In the genomic region with DNA sequence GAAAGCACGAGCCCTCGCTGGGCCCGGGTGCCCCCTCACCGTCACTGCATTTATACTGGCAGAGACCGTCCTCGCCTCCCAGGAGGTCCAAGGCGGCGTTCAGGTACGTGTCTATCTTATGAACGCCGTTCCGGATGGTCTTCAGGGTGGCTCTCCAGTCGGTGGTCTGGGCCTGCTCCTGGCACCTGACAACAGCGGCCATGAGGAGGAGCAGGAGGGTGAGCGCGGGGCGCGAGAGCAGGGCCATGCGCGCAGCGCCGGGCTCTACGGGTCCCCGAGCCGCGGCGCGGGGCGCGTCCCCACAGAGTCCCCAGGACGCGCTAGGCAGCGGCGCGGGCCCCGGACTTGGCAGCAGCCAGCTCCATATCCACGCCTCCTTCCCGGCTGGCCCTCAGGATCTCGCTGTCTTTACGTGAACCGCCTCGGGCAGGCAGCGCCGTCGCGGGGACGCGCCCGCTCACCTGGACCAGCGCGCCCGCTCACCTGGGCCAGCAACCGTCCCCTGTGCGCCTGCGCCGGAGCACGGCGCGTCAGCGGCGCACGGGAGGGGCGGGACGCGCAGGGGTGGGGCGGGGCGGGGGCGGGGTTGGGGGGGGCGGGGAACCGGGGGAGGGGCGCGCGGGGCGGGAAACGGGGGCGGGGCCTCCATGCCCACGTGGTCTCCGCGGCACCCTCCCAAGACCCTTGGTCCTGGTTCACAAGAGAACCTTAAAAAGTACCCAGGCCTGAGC, we compare ENCODE assay signal across 1 cellular context.
TF ChIP-seq lines count a peak whose summit lies in the region.

A gene (minus strand): TSS at position 508 of the 731 bp plus-strand sequence. CDS start 261 bp downstream, at position 247.

TF ChIP-seq in HepG2, 621 proteins besides CTCF, POLR2A, EP300 and RAD21 (continued from another document and continues in another):
- TF ChIP-seq NONO (IDR thresholded peaks at IDR 0.05) (no peak), NONO (CRISPR knock-in tag; conservative IDR thresholded peaks at IDR 0.05) (peak; percentile 86), REL (CRISPR knock-in tag; conservative IDR thresholded peaks at IDR 0.05) (no peak; the same call in 1 of the 2 replicates), SP2 (CRISPR knock-in tag; IDR thresholded peaks at IDR 0.05) (no peak), RFXANK (CRISPR knock-in tag; IDR thresholded peaks at IDR 0.05) (no peak), AGO1 (IDR thresholded peaks at IDR 0.05; ENCODE audit: low read depth, low read length, poor library complexity, severe bottlenecking) (peak; percentile 84), MAFK (conservative IDR thresholded peaks at IDR 0.05 in 1 of 2, IDR thresholded peaks at IDR 0.05 in 1 of 2; ENCODE audit: low read length in 2 of 2) (no peak), POLR2AphosphoS2 (IDR thresholded peaks at IDR 0.05; ENCODE audit: low read depth, low read length) (no peak), ZSCAN29 (CRISPR knock-in tag; conservative IDR thresholded peaks at IDR 0.05) (no peak), NR3C1 (CRISPR knock-in tag; IDR thresholded peaks at IDR 0.05) (no peak), ZNF577 (CRISPR knock-in tag; IDR thresholded peaks at IDR 0.05; ENCODE audit: borderline replicate concordance, low read depth) (no peak), ZFP62 (CRISPR knock-in tag; IDR thresholded peaks at IDR 0.05) (no peak), ARNT (IDR thresholded peaks at IDR 0.05) (no peak), XBP1 (CRISPR knock-in tag; IDR thresholded peaks at IDR 0.05) (no peak), HMGA1 (CRISPR knock-in tag; conservative IDR thresholded peaks at IDR 0.05) (no peak), CREB1 (IDR thresholded peaks at IDR 0.05) (no peak), CREB1 (CRISPR knock-in tag; IDR thresholded peaks at IDR 0.05) (no peak), NCOA5 (CRISPR knock-in tag; IDR thresholded peaks at IDR 0.05) (no peak), ZNF34 (CRISPR knock-in tag; IDR thresholded peaks at IDR 0.05; ENCODE audit: borderline replicate concordance) (0 out of 2 replicates have a peak, but pooled peaks have one; percentile 25), ZFP41 (CRISPR knock-in tag; IDR thresholded peaks at IDR 0.05; ENCODE audit: borderline replicate concordance) (no peak), NR2C2 (CRISPR knock-in tag; IDR thresholded peaks at IDR 0.05; ENCODE audit: borderline replicate concordance) (no peak), RBM39 (IDR thresholded peaks at IDR 0.05; ENCODE audit: low read depth, low read length, poor library complexity, severe bottlenecking) (no peak), DNMT3B (CRISPR knock-in tag; conservative IDR thresholded peaks at IDR 0.05) (no peak), ZNF468 (CRISPR knock-in tag; IDR thresholded peaks at IDR 0.05) (0 out of 2 replicates have a peak, but pooled peaks have one; percentile 67), HDAC2 (CRISPR knock-in tag; IDR thresholded peaks at IDR 0.05) (peak; percentile 24; the same call in 1 of the 2 replicates), FOXK2 (IDR thresholded peaks at IDR 0.05) (no peak), GABPB1 (CRISPR knock-in tag; IDR thresholded peaks at IDR 0.05) (peak; percentile 56; the same call in 1 of the 2 replicates), ZNF101 (CRISPR knock-in tag; IDR thresholded peaks at IDR 0.05; ENCODE audit: borderline replicate concordance, low read depth) (no peak), SOX5 (CRISPR knock-in tag; IDR thresholded peaks at IDR 0.05; ENCODE audit: borderline replicate concordance) (no peak), KDM2A (CRISPR knock-in tag; IDR thresholded peaks at IDR 0.05; ENCODE audit: borderline replicate concordance, low read depth) (peak; percentile 99), LCORL (IDR thresholded peaks at IDR 0.05) (no peak), LCORL (CRISPR knock-in tag; IDR thresholded peaks at IDR 0.05) (no peak), DMAP1 (CRISPR knock-in tag; IDR thresholded peaks at IDR 0.05) (peak; percentile 61; the same call in 1 of the 2 replicates), ZNF329 (CRISPR knock-in tag; IDR thresholded peaks at IDR 0.05; ENCODE audit: low read depth) (no peak), ZNF567 (CRISPR knock-in tag; IDR thresholded peaks at IDR 0.05; ENCODE audit: borderline replicate concordance) (no peak)
- TF ChIP-seq, protein P1, sequence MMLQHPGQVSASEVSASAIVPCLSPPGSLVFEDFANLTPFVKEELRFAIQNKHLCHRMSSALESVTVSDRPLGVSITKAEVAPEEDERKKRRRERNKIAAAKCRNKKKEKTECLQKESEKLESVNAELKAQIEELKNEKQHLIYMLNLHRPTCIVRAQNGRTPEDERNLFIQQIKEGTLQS (CRISPR knock-in tag; IDR thresholded peaks at IDR 0.05) = no peak
- TF ChIP-seq, protein P2, sequence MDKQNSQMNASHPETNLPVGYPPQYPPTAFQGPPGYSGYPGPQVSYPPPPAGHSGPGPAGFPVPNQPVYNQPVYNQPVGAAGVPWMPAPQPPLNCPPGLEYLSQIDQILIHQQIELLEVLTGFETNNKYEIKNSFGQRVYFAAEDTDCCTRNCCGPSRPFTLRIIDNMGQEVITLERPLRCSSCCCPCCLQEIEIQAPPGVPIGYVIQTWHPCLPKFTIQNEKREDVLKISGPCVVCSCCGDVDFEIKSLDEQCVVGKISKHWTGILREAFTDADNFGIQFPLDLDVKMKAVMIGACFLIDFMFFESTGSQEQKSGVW (CRISPR knock-in tag; IDR thresholded peaks at IDR 0.05; ENCODE audit: borderline replicate concordance) = no peak; the same call in 1 of the 2 replicates
- TF ChIP-seq, protein P3, sequence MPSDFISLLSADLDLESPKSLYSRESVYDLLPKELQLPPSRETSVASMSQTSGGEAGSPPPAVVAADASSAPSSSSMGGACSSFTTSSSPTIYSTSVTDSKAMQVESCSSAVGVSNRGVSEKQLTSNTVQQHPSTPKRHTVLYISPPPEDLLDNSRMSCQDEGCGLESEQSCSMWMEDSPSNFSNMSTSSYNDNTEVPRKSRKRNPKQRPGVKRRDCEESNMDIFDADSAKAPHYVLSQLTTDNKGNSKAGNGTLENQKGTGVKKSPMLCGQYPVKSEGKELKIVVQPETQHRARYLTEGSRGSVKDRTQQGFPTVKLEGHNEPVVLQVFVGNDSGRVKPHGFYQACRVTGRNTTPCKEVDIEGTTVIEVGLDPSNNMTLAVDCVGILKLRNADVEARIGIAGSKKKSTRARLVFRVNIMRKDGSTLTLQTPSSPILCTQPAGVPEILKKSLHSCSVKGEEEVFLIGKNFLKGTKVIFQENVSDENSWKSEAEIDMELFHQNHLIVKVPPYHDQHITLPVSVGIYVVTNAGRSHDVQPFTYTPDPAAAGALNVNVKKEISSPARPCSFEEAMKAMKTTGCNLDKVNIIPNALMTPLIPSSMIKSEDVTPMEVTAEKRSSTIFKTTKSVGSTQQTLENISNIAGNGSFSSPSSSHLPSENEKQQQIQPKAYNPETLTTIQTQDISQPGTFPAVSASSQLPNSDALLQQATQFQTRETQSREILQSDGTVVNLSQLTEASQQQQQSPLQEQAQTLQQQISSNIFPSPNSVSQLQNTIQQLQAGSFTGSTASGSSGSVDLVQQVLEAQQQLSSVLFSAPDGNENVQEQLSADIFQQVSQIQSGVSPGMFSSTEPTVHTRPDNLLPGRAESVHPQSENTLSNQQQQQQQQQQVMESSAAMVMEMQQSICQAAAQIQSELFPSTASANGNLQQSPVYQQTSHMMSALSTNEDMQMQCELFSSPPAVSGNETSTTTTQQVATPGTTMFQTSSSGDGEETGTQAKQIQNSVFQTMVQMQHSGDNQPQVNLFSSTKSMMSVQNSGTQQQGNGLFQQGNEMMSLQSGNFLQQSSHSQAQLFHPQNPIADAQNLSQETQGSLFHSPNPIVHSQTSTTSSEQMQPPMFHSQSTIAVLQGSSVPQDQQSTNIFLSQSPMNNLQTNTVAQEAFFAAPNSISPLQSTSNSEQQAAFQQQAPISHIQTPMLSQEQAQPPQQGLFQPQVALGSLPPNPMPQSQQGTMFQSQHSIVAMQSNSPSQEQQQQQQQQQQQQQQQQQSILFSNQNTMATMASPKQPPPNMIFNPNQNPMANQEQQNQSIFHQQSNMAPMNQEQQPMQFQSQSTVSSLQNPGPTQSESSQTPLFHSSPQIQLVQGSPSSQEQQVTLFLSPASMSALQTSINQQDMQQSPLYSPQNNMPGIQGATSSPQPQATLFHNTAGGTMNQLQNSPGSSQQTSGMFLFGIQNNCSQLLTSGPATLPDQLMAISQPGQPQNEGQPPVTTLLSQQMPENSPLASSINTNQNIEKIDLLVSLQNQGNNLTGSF (CRISPR knock-in tag; IDR thresholded peaks at IDR 0.05) = no peak
- TF ChIP-seq, protein P4, sequence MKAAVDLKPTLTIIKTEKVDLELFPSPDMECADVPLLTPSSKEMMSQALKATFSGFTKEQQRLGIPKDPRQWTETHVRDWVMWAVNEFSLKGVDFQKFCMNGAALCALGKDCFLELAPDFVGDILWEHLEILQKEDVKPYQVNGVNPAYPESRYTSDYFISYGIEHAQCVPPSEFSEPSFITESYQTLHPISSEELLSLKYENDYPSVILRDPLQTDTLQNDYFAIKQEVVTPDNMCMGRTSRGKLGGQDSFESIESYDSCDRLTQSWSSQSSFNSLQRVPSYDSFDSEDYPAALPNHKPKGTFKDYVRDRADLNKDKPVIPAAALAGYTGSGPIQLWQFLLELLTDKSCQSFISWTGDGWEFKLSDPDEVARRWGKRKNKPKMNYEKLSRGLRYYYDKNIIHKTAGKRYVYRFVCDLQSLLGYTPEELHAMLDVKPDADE (CRISPR knock-in tag; IDR thresholded peaks at IDR 0.05) = no peak
- TF ChIP-seq, protein P5, sequence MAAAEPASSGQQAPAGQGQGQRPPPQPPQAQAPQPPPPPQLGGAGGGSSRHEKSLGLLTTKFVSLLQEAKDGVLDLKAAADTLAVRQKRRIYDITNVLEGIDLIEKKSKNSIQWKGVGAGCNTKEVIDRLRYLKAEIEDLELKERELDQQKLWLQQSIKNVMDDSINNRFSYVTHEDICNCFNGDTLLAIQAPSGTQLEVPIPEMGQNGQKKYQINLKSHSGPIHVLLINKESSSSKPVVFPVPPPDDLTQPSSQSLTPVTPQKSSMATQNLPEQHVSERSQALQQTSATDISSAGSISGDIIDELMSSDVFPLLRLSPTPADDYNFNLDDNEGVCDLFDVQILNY (CRISPR knock-in tag; conservative IDR thresholded peaks at IDR 0.05) = no peak
- TF ChIP-seq, protein P6, sequence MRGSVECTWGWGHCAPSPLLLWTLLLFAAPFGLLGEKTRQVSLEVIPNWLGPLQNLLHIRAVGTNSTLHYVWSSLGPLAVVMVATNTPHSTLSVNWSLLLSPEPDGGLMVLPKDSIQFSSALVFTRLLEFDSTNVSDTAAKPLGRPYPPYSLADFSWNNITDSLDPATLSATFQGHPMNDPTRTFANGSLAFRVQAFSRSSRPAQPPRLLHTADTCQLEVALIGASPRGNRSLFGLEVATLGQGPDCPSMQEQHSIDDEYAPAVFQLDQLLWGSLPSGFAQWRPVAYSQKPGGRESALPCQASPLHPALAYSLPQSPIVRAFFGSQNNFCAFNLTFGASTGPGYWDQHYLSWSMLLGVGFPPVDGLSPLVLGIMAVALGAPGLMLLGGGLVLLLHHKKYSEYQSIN (CRISPR knock-in tag; IDR thresholded peaks at IDR 0.05; ENCODE audit: borderline replicate concordance) = no peak
- TF ChIP-seq, protein P7, sequence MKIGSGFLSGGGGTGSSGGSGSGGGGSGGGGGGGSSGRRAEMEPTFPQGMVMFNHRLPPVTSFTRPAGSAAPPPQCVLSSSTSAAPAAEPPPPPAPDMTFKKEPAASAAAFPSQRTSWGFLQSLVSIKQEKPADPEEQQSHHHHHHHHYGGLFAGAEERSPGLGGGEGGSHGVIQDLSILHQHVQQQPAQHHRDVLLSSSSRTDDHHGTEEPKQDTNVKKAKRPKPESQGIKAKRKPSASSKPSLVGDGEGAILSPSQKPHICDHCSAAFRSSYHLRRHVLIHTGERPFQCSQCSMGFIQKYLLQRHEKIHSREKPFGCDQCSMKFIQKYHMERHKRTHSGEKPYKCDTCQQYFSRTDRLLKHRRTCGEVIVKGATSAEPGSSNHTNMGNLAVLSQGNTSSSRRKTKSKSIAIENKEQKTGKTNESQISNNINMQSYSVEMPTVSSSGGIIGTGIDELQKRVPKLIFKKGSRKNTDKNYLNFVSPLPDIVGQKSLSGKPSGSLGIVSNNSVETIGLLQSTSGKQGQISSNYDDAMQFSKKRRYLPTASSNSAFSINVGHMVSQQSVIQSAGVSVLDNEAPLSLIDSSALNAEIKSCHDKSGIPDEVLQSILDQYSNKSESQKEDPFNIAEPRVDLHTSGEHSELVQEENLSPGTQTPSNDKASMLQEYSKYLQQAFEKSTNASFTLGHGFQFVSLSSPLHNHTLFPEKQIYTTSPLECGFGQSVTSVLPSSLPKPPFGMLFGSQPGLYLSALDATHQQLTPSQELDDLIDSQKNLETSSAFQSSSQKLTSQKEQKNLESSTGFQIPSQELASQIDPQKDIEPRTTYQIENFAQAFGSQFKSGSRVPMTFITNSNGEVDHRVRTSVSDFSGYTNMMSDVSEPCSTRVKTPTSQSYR (CRISPR knock-in tag; IDR thresholded peaks at IDR 0.05; ENCODE audit: borderline replicate concordance) = no peak; the same call in 1 of the 2 replicates
- TF ChIP-seq, protein P8, sequence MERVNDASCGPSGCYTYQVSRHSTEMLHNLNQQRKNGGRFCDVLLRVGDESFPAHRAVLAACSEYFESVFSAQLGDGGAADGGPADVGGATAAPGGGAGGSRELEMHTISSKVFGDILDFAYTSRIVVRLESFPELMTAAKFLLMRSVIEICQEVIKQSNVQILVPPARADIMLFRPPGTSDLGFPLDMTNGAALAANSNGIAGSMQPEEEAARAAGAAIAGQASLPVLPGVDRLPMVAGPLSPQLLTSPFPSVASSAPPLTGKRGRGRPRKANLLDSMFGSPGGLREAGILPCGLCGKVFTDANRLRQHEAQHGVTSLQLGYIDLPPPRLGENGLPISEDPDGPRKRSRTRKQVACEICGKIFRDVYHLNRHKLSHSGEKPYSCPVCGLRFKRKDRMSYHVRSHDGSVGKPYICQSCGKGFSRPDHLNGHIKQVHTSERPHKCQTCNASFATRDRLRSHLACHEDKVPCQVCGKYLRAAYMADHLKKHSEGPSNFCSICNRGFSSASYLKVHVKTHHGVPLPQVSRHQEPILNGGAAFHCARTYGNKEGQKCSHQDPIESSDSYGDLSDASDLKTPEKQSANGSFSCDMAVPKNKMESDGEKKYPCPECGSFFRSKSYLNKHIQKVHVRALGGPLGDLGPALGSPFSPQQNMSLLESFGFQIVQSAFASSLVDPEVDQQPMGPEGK (CRISPR knock-in tag; IDR thresholded peaks at IDR 0.05) = no peak
- TF ChIP-seq, protein P9, sequence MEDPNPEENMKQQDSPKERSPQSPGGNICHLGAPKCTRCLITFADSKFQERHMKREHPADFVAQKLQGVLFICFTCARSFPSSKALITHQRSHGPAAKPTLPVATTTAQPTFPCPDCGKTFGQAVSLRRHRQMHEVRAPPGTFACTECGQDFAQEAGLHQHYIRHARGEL (CRISPR knock-in tag; IDR thresholded peaks at IDR 0.05) = no peak
- TF ChIP-seq, protein P10, sequence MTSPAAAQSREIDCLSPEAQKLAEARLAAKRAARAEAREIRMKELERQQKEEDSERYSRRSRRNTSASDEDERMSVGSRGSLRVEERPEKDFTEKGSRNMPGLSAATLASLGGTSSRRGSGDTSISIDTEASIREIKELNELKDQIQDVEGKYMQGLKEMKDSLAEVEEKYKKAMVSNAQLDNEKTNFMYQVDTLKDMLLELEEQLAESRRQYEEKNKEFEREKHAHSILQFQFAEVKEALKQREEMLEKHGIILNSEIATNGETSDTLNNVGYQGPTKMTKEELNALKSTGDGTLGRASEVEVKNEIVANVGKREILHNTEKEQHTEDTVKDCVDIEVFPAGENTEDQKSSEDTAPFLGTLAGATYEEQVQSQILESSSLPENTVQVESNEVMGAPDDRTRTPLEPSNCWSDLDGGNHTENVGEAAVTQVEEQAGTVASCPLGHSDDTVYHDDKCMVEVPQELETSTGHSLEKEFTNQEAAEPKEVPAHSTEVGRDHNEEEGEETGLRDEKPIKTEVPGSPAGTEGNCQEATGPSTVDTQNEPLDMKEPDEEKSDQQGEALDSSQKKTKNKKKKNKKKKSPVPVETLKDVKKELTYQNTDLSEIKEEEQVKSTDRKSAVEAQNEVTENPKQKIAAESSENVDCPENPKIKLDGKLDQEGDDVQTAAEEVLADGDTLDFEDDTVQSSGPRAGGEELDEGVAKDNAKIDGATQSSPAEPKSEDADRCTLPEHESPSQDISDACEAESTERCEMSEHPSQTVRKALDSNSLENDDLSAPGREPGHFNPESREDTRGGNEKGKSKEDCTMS (CRISPR knock-in tag; conservative IDR thresholded peaks at IDR 0.05) = no peak
